1 cellular context compared by ENCODE assay signal in the genomic region with DNA sequence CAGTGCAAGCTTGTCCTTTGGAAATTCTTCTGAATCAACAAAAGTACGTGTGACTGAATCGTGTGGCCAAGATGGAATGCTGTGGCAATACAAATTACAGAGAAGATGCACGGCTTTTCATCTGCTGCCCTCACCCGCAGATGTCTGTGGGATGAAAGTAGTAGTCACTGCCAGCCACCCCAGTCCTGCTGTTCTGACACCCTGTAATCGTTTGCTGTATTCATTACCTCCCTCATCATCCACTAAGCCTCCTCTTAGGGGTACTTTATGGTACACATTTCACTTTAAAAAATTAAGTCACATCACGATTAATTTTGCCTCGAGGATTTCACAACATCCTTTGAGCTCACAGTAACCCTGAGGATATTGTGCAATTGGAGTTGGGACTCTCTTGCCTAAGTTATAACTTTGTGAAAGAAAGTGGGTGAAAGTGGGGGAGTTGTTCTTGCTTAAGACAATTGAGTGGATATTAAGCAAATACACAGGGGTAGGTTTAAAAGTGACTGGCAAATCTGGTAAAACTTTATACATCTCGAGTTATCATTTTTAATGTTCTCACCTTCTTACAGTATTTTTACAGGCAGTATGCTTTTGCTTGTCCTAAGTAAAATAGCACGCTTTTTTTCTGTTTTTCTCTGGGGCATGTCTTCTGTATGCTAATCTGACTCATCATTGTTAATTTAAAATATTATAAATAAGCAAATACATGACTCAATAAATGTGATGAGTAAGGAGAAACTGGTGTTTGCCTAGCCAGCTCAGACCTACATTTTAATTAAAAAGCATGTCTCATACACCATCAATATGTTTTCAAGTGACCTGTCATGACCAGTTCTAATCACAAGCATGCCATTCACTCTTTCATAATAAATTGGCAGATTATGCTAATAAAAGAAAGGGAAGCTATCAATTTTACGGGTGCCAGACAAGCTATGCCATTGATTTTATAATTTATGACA.
TF ChIP-seq lines count a peak whose summit lies in the region.

No MANE protein-coding gene starts in this region.

TF ChIP-seq in HepG2, 621 proteins besides CTCF, POLR2A, EP300 and RAD21 (continued from another document and continues in another):
- TF ChIP-seq, protein P1, sequence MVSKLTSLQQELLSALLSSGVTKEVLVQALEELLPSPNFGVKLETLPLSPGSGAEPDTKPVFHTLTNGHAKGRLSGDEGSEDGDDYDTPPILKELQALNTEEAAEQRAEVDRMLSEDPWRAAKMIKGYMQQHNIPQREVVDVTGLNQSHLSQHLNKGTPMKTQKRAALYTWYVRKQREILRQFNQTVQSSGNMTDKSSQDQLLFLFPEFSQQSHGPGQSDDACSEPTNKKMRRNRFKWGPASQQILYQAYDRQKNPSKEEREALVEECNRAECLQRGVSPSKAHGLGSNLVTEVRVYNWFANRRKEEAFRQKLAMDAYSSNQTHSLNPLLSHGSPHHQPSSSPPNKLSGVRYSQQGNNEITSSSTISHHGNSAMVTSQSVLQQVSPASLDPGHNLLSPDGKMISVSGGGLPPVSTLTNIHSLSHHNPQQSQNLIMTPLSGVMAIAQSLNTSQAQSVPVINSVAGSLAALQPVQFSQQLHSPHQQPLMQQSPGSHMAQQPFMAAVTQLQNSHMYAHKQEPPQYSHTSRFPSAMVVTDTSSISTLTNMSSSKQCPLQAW (CRISPR knock-in tag; IDR thresholded peaks at IDR 0.05) = no peak; the same call in 1 of the 2 replicates
- TF ChIP-seq SUZ12 (IDR thresholded peaks at IDR 0.05; ENCODE audit: low read depth, low read length) (no peak), ZBTB42 (CRISPR knock-in tag; IDR thresholded peaks at IDR 0.05) (no peak), MEF2D (CRISPR knock-in tag; IDR thresholded peaks at IDR 0.05) (peak; percentile 68; the same call in 1 of the 2 replicates), ADNP (CRISPR knock-in tag; IDR thresholded peaks at IDR 0.05) (no peak), RBFOX2 (IDR thresholded peaks at IDR 0.05; ENCODE audit: low read depth, low read length) (no peak), NFIB (CRISPR knock-in tag; IDR thresholded peaks at IDR 0.05; ENCODE audit: borderline replicate concordance) (no peak), ZNF678 (CRISPR knock-in tag; IDR thresholded peaks at IDR 0.05) (no peak), ZNF629 (CRISPR knock-in tag; conservative IDR thresholded peaks at IDR 0.05) (no peak), SP4 (CRISPR knock-in tag; IDR thresholded peaks at IDR 0.05) (no peak), ZNF768 (CRISPR knock-in tag; IDR thresholded peaks at IDR 0.05) (no peak), CBX5 (CRISPR knock-in tag; IDR thresholded peaks at IDR 0.05; ENCODE audit: borderline replicate concordance) (peak; percentile 55; the same call in 1 of the 2 replicates), MYC (CRISPR knock-in tag; IDR thresholded peaks at IDR 0.05; ENCODE audit: borderline replicate concordance) (no peak), ZNF75D (CRISPR knock-in tag; IDR thresholded peaks at IDR 0.05; ENCODE audit: borderline replicate concordance) (no peak), ARNT2 (CRISPR knock-in tag; IDR thresholded peaks at IDR 0.05; ENCODE audit: low read depth) (no peak), ZNF251 (CRISPR knock-in tag; IDR thresholded peaks at IDR 0.05) (no peak), ZFP41 (CRISPR knock-in tag; IDR thresholded peaks at IDR 0.05; ENCODE audit: borderline replicate concordance) (no peak), MED1 (CRISPR knock-in tag; IDR thresholded peaks at IDR 0.05) (peak; percentile 72), TBP (CRISPR knock-in tag; IDR thresholded peaks at IDR 0.05) (no peak), CBFB (CRISPR knock-in tag; IDR thresholded peaks at IDR 0.05) (no peak; the same call in 1 of the 2 replicates), SOX13 (IDR thresholded peaks at IDR 0.05) (peak; percentile 67; the same call in 1 of the 2 replicates), SOX13 (CRISPR knock-in tag; conservative IDR thresholded peaks at IDR 0.05 in 1 of 2, IDR thresholded peaks at IDR 0.05 in 1 of 2) (peak in 1 of 2 experiments; percentile 83; a peak in 2 of 4 replicates), TGIF2 (CRISPR knock-in tag; IDR thresholded peaks at IDR 0.05) (peak; percentile 29; the same call in 1 of the 2 replicates), ZNF772 (CRISPR knock-in tag; IDR thresholded peaks at IDR 0.05) (0 out of 2 replicates have a peak, but pooled peaks have one; percentile 28), DNMT3B (CRISPR knock-in tag; conservative IDR thresholded peaks at IDR 0.05) (peak; percentile 50; the same call in 1 of the 2 replicates), ZNF558 (CRISPR knock-in tag; IDR thresholded peaks at IDR 0.05; ENCODE audit: borderline replicate concordance) (no peak), ZFP1 (CRISPR knock-in tag; IDR thresholded peaks at IDR 0.05) (no peak; the same call in 1 of the 2 replicates), NFKBIZ (CRISPR knock-in tag; IDR thresholded peaks at IDR 0.05) (no peak; the same call in 1 of the 2 replicates), ELF1 (CRISPR knock-in tag; IDR thresholded peaks at IDR 0.05) (no peak), ZNF33A (CRISPR knock-in tag; IDR thresholded peaks at IDR 0.05; ENCODE audit: borderline replicate concordance) (no peak), ZNF720 (CRISPR knock-in tag; IDR thresholded peaks at IDR 0.05) (no peak)
- TF ChIP-seq, protein P2, sequence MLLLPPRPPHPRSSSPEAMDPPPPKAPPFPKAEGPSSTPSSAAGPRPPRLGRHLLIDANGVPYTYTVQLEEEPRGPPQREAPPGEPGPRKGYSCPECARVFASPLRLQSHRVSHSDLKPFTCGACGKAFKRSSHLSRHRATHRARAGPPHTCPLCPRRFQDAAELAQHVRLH (CRISPR knock-in tag; IDR thresholded peaks at IDR 0.05; ENCODE audit: borderline replicate concordance, low read depth) = no peak
- TF ChIP-seq, protein P3, sequence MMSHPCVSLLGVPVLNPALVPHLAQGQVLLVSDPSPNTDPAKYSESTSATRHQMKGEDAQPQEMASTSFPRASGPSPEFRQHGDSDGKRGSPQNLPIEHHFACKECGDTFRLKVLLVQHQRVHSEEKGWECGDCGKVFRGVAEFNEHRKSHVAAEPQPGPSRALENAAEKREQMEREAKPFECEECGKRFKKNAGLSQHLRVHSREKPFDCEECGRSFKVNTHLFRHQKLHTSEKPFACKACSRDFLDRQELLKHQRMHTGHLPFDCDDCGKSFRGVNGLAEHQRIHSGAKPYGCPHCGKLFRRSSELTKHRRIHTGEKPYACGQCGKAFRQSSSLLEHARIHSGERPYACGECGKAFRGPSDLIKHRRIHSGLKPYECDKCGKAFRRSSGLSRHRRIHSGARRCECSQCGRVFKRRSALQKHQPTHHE (CRISPR knock-in tag; IDR thresholded peaks at IDR 0.05; ENCODE audit: borderline replicate concordance) = no peak
- TF ChIP-seq, protein P4, sequence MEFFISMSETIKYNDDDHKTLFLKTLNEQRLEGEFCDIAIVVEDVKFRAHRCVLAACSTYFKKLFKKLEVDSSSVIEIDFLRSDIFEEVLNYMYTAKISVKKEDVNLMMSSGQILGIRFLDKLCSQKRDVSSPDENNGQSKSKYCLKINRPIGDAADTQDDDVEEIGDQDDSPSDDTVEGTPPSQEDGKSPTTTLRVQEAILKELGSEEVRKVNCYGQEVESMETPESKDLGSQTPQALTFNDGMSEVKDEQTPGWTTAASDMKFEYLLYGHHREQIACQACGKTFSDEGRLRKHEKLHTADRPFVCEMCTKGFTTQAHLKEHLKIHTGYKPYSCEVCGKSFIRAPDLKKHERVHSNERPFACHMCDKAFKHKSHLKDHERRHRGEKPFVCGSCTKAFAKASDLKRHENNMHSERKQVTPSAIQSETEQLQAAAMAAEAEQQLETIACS (CRISPR knock-in tag; IDR thresholded peaks at IDR 0.05) = no peak
- TF ChIP-seq, protein P5, sequence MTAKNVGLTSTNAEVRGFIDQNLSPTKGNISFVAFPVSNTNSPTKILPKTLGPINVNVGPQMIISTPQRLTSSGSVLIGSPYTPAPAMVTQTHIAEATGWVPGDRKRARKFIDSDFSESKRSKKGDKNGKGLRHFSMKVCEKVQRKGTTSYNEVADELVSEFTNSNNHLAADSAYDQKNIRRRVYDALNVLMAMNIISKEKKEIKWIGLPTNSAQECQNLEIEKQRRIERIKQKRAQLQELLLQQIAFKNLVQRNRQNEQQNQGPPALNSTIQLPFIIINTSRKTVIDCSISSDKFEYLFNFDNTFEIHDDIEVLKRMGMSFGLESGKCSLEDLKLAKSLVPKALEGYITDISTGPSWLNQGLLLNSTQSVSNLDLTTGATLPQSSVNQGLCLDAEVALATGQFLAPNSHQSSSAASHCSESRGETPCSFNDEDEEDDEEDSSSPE (CRISPR knock-in tag; IDR thresholded peaks at IDR 0.05) = no peak
- TF ChIP-seq, protein P6, sequence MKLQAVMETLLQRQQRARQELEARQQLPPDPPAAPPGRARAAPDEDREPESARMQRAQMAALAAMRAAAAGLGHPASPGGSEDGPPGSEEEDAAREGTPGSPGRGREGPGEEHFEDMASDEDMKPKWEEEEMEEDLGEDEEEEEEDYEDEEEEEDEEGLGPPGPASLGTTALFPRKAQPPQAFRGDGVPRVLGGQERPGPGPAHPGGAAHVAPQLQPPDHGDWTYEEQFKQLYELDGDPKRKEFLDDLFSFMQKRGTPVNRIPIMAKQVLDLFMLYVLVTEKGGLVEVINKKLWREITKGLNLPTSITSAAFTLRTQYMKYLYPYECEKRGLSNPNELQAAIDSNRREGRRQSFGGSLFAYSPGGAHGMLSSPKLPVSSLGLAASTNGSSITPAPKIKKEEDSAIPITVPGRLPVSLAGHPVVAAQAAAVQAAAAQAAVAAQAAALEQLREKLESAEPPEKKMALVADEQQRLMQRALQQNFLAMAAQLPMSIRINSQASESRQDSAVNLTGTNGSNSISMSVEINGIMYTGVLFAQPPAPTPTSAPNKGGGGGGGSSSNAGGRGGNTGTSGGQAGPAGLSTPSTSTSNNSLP (IDR thresholded peaks at IDR 0.05; ENCODE audit: low read depth, low read length) = peak; percentile 82
- TF ChIP-seq, protein P7, sequence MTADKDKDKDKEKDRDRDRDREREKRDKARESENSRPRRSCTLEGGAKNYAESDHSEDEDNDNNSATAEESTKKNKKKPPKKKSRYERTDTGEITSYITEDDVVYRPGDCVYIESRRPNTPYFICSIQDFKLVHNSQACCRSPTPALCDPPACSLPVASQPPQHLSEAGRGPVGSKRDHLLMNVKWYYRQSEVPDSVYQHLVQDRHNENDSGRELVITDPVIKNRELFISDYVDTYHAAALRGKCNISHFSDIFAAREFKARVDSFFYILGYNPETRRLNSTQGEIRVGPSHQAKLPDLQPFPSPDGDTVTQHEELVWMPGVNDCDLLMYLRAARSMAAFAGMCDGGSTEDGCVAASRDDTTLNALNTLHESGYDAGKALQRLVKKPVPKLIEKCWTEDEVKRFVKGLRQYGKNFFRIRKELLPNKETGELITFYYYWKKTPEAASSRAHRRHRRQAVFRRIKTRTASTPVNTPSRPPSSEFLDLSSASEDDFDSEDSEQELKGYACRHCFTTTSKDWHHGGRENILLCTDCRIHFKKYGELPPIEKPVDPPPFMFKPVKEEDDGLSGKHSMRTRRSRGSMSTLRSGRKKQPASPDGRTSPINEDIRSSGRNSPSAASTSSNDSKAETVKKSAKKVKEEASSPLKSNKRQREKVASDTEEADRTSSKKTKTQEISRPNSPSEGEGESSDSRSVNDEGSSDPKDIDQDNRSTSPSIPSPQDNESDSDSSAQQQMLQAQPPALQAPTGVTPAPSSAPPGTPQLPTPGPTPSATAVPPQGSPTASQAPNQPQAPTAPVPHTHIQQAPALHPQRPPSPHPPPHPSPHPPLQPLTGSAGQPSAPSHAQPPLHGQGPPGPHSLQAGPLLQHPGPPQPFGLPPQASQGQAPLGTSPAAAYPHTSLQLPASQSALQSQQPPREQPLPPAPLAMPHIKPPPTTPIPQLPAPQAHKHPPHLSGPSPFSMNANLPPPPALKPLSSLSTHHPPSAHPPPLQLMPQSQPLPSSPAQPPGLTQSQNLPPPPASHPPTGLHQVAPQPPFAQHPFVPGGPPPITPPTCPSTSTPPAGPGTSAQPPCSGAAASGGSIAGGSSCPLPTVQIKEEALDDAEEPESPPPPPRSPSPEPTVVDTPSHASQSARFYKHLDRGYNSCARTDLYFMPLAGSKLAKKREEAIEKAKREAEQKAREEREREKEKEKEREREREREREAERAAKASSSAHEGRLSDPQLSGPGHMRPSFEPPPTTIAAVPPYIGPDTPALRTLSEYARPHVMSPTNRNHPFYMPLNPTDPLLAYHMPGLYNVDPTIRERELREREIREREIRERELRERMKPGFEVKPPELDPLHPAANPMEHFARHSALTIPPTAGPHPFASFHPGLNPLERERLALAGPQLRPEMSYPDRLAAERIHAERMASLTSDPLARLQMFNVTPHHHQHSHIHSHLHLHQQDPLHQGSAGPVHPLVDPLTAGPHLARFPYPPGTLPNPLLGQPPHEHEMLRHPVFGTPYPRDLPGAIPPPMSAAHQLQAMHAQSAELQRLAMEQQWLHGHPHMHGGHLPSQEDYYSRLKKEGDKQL (CRISPR knock-in tag; IDR thresholded peaks at IDR 0.05; ENCODE audit: low read depth) = no peak; the same call in 1 of the 2 replicates
- TF ChIP-seq, protein P8, sequence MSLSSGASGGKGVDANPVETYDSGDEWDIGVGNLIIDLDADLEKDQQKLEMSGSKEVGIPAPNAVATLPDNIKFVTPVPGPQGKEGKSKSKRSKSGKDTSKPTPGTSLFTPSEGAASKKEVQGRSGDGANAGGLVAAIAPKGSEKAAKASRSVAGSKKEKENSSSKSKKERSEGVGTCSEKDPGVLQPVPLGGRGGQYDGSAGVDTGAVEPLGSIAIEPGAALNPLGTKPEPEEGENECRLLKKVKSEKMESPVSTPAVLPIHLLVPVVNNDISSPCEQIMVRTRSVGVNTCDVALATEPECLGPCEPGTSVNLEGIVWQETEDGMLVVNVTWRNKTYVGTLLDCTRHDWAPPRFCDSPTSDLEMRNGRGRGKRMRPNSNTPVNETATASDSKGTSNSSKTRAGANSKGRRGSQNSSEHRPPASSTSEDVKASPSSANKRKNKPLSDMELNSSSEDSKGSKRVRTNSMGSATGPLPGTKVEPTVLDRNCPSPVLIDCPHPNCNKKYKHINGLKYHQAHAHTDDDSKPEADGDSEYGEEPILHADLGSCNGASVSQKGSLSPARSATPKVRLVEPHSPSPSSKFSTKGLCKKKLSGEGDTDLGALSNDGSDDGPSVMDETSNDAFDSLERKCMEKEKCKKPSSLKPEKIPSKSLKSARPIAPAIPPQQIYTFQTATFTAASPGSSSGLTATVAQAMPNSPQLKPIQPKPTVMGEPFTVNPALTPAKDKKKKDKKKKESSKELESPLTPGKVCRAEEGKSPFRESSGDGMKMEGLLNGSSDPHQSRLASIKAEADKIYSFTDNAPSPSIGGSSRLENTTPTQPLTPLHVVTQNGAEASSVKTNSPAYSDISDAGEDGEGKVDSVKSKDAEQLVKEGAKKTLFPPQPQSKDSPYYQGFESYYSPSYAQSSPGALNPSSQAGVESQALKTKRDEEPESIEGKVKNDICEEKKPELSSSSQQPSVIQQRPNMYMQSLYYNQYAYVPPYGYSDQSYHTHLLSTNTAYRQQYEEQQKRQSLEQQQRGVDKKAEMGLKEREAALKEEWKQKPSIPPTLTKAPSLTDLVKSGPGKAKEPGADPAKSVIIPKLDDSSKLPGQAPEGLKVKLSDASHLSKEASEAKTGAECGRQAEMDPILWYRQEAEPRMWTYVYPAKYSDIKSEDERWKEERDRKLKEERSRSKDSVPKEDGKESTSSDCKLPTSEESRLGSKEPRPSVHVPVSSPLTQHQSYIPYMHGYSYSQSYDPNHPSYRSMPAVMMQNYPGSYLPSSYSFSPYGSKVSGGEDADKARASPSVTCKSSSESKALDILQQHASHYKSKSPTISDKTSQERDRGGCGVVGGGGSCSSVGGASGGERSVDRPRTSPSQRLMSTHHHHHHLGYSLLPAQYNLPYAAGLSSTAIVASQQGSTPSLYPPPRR (CRISPR knock-in tag; IDR thresholded peaks at IDR 0.05; ENCODE audit: borderline replicate concordance) = peak; percentile 29; the same call in 1 of the 2 replicates
- TF ChIP-seq, protein P9, sequence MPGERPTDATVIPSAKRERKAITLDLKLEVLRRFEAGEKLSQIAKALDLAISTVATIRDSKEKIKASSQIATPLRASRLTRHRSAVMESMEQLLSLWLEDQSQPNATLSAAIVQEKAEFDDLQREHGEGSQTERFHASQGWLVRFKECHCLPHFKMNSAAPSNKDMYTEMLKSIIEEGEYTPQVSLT (CRISPR knock-in tag; IDR thresholded peaks at IDR 0.05; ENCODE audit: borderline replicate concordance, low read depth) = no peak
